1 cellular context compared by ENCODE assay signal in the genomic region with DNA sequence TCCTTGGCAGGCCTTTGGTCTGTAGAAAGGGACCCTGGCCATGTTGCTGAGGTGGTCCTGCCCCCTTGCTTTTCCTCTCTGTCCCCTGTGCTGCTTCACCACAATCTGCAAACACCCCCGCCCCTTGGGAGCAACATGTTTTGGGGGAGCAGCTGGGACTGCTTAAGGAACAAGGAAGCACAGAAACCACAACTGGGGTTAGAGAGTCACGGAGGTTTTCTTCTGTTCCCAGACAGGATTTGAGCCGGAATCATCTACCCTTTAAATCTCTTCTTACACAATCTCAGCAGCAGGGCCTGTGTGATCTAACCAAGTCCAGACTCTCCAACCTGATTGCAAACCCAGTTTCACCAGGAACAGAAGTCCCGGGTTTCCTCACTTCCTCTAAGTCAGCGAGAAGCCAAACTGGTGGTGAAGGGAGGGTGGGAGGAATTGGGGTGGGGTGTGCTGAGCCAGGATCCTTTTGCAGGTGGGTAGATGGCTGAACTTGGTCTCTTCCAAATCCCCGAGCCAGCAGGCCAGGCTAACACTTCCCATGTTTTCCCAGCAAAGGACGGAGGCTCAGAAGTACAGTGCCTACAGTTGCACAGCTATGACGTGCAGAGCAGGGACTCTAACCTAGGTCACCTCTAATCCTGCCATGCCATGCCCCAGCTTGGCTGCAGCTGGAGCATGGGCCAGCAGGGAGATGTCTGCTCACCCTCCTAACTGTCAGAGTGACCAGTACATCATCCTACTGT.
TF ChIP-seq lines count a peak whose summit lies in the region.

No MANE protein-coding gene starts in this region.

TF ChIP-seq in WTC11, 78 proteins besides CTCF, POLR2A, EP300 and RAD21 (continued from another document):
- TF ChIP-seq, protein P1, sequence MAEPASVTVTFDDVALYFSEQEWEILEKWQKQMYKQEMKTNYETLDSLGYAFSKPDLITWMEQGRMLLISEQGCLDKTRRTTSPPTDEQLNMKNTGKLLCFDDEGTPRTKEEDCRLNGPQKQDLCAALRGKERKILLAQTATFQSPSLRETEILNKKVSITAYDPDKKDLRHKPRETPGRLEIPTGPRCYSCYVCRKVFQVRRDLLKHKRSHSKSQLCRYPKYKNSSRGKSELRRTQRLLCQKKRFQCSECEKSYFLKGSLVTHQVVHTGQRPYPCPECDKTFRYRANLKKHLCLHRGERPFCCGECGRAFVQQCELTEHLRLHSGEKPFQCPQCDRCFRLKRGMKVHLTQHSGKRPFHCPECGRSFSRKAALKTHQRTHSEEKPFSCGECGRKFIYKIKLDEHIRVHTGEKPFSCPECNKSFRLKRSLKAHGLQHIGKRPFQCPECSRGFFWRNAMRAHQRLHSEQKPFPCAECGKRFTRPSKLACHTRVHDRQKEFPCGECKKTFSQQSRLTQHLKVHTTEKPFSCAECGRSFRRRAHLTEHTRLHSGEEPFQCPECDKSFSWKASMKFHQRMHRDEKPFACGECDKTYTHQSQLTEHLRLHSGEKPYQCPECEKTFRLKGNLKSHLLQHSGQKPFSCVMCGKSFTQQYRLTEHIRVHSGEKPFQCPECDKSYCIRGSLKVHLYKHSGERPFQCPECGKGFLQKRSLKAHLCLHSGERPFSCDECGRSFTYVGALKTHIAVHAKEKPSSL (CRISPR knock-in tag; conservative IDR thresholded peaks at IDR 0.05): no peak
- no peak for TF ChIP-seq SMAD4 (CRISPR knock-in tag; IDR thresholded peaks at IDR 0.05)
